In the genomic region with DNA sequence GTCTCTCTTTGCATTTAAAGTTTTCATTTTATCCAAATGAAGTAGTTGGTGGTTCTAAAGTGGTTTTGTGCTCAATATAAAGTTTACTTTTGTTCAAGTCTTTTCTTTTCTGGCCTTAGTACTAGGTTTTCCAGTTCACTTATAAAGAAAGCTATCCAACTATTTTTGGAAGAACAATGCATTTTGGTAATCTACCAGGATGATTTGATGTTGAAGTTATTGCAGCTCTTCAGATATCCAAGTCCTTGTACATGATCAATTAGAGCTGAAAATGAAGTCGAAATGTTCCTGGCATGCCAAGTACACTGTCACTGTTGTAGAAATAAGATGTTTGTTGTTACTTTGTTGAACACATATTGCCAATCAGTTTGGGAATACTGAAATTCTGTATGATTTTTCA, we compare ENCODE assay signal across 24 cellular contexts.
"Had no signal": no experiment of that assay in that cellular context is flagged by ENCODE, and none has a peak within 500 bp of the region (broad histone marks: within the 10 kb centered on the region; RNA-seq: fewer than 3 reads in every experiment).

No MANE protein-coding gene starts in this region.

- H3K4me3 Mint-ChIP-seq: activated CD8-positive, alpha-beta T cell treated with anti-CD3 and anti-CD28 coated beads, Interleukin-2, amount 10 ng/mL, durations not matched to agents 7 days and 5 days; activated naive CD4-positive, alpha-beta T cell treated with anti-CD3 and anti-CD28 coated beads, Interleukin-2, amount 50 U/mL, for 24 hours; T-helper 17 cell; WTC11 had no signal

- H3K27ac ChIP-seq: body of pancreas had no signal

- H3K36me3 ChIP-seq: ascending aorta, MG63 had no signal

- H3K27me3 ChIP-seq: ascending aorta, body of pancreas, MG63 had no signal

- H3K4me1 ChIP-seq: body of pancreas had no signal

- H3K9me3 Mint-ChIP-seq: activated naive CD4-positive, alpha-beta T cell treated with anti-CD3 and anti-CD28 coated beads, Interleukin-2, amount 50 U/mL, for 24 hours had no signal

- H3K4me3 ChIP-seq: ascending aorta, body of pancreas, MG63 had no signal

- H3K27ac Mint-ChIP-seq: activated CD8-positive, alpha-beta T cell treated with anti-CD3 and anti-CD28 coated beads, Interleukin-2, amount 10 ng/mL, durations not matched to agents 7 days and 5 days; activated naive CD4-positive, alpha-beta T cell treated with anti-CD3 and anti-CD28 coated beads, Interleukin-2, amount 50 U/mL, for 24 hours; T-helper 17 cell; WTC11 had no signal

- DNase-seq: activated CD4-positive, alpha-beta T cell treated with anti-CD3 and anti-CD28 coated beads for 48 hours; activated CD4-positive, alpha-beta T cell treated with anti-CD3 and anti-CD28 coated beads, Interleukin-2, amount 50 U/mL, for 4 hours; activated CD4-positive, CD25-positive, alpha-beta regulatory T cell treated with anti-CD3 and anti-CD28 coated beads, Interleukin-2, amount 50 U/mL, for 72 hours; activated CD8-positive, alpha-beta memory T cell treated with anti-CD3 and anti-CD28 coated beads, Interleukin-2, amount 50 U/mL, for 48 hours; activated CD8-positive, alpha-beta T cell treated with anti-CD3 and anti-CD28 coated beads, Interleukin-2, amount 10 ng/mL, durations not matched to agents 7 days and 5 days; activated effector memory CD4-positive, alpha-beta T cell treated with Interleukin-2 at 50 U/mL for 16 hours; activated naive CD4-positive, alpha-beta T cell; activated T-cell treated with anti-CD3 and anti-CD28 coated beads, Interleukin-2, amount 50 U/mL, for 1 hour; amniotic stem cell; body of pancreas; MG63; NCI-H1105; NCI-H1436 treated with DMSO at 0.1 percent for 48 hours; NCI-H187; NCI-H2081; NCI-H510A treated with DMSO at 0.1 percent for 48 hours; NCI-H69; PC-3; SHP77; T-helper 17 cell; T-helper 9 cell had no signal

- H3K9me3 ChIP-seq: ascending aorta, body of pancreas, MG63 had no signal

- H3K4me1 Mint-ChIP-seq: activated naive CD4-positive, alpha-beta T cell treated with anti-CD3 and anti-CD28 coated beads, Interleukin-2, amount 50 U/mL, for 24 hours; T-helper 17 cell had no signal

- ATAC-seq: activated CD8-positive, alpha-beta T cell treated with anti-CD3 and anti-CD28 coated beads, Interleukin-2, amount 10 ng/mL, durations not matched to agents 7 days and 5 days; body of pancreas; PC-3; T-helper 17 cell had no signal

- H3K36me3 Mint-ChIP-seq: activated naive CD4-positive, alpha-beta T cell treated with anti-CD3 and anti-CD28 coated beads, Interleukin-2, amount 50 U/mL, for 24 hours had no signal
